ENCODE assay signal across 24 cellular contexts in genomic region chr13:76231522-76232167, GRCh38.
"Had no signal": no experiment of that assay in that cellular context is flagged by ENCODE, and none has a peak within 500 bp of the region (broad histone marks: within the 10 kb centered on the region; RNA-seq: fewer than 3 reads in every experiment).

No MANE protein-coding gene starts in this region.

- H3K4me3 ChIP-seq: cardiac muscle cell, tibial artery, vagina had no signal

- H3K27ac ChIP-seq: cardiac muscle cell, epithelial cell of prostate, foreskin keratinocyte, tibial artery, vagina had no signal

- H3K27ac Mint-ChIP-seq: activated CD4-positive, alpha-beta T cell treated with anti-CD3 and anti-CD28 coated beads, Interleukin-2, amount 10 ng/mL, durations not matched to agents 24 days and 14 days; activated CD8-positive, alpha-beta T cell treated with anti-CD3 and anti-CD28 coated beads, Interleukin-2, amount 10 ng/mL, durations not matched to agents 7 days and 5 days; activated naive CD8-positive, alpha-beta T cell; activated T-cell treated with anti-CD3 and anti-CD28 coated beads, Interleukin-2, amount 50 U/mL, for 72 hours; effector memory CD8-positive, alpha-beta T cell; progenitor cell of endocrine pancreas had no signal

- H3K9me3 Mint-ChIP-seq: activated CD4-positive, alpha-beta T cell treated with anti-CD3 and anti-CD28 coated beads, Interleukin-2, amount 10 ng/mL, durations not matched to agents 24 days and 14 days; activated T-cell treated with anti-CD3 and anti-CD28 coated beads, Interleukin-2, amount 50 U/mL, for 72 hours; effector memory CD8-positive, alpha-beta T cell had no signal

- DNase-seq: activated CD4-positive, alpha-beta T cell treated with anti-CD3 and anti-CD28 coated beads, Interleukin-2, amount 10 ng/mL, durations not matched to agents 24 days and 14 days; activated CD8-positive, alpha-beta memory T cell treated with anti-CD3 and anti-CD28 coated beads, Interleukin-2, amount 50 U/mL, for 4 hours; activated CD8-positive, alpha-beta T cell treated with anti-CD3 and anti-CD28 coated beads, Interleukin-2, amount 10 ng/mL, durations not matched to agents 7 days and 5 days; activated gamma-delta T cell; activated T-cell treated with anti-CD3 and anti-CD28 coated beads, Interleukin-2, amount 50 U/mL, for 72 hours; effector memory CD8-positive, alpha-beta T cell; glutamatergic neuron; hypothalamus; kidney; mammary epithelial cell; stimulated activated CD4-positive, alpha-beta T cell treated with anti-CD3 and anti-CD28 coated beads, Interleukin-12 subunit alpha, Interleukin-12 subunit beta, amount 100 ng/mL, for 4 hours; stimulated activated CD4-positive, alpha-beta T cell treated with anti-CD3 and anti-CD28 coated beads, Interleukin-2, amount 100 ng/mL, for 24 hours; stimulated activated naive CD8-positive, alpha-beta T cell treated with anti-CD3 and anti-CD28 coated beads, Interleukin-15, Interleukin-2, amounts not matched to agents 100 U/mL and 50 U/mL, for 24 hours; substantia nigra; T-helper 1 cell; T-helper 9 cell; tibial artery had no signal

- H3K4me3 Mint-ChIP-seq: activated CD4-positive, alpha-beta T cell treated with anti-CD3 and anti-CD28 coated beads, Interleukin-2, amount 10 ng/mL, durations not matched to agents 24 days and 14 days; activated CD8-positive, alpha-beta T cell treated with anti-CD3 and anti-CD28 coated beads, Interleukin-2, amount 10 ng/mL, durations not matched to agents 7 days and 5 days; activated naive CD8-positive, alpha-beta T cell; activated T-cell treated with anti-CD3 and anti-CD28 coated beads, Interleukin-2, amount 50 U/mL, for 72 hours; effector memory CD8-positive, alpha-beta T cell had no signal

- H3K36me3 ChIP-seq: cardiac muscle cell, tibial artery, vagina had no signal

- H3K9me3 ChIP-seq: tibial artery, vagina had no signal

- H3K36me3 Mint-ChIP-seq: activated naive CD8-positive, alpha-beta T cell had no signal

- H3K4me1 ChIP-seq: foreskin keratinocyte, tibial artery, vagina had no signal

- H3K27me3 Mint-ChIP-seq: activated CD4-positive, alpha-beta T cell treated with anti-CD3 and anti-CD28 coated beads, Interleukin-2, amount 10 ng/mL, durations not matched to agents 24 days and 14 days; effector memory CD8-positive, alpha-beta T cell; progenitor cell of endocrine pancreas had no signal

- ATAC-seq: activated CD8-positive, alpha-beta T cell treated with anti-CD3 and anti-CD28 coated beads, Interleukin-2, amount 10 ng/mL, durations not matched to agents 7 days and 5 days; activated T-cell treated with anti-CD3 and anti-CD28 coated beads, Interleukin-2, amount 50 U/mL, for 72 hours; effector memory CD8-positive, alpha-beta T cell; foreskin keratinocyte; left lobe of liver; stimulated activated naive CD8-positive, alpha-beta T cell treated with anti-CD3 and anti-CD28 coated beads, Interleukin-15, Interleukin-2, amounts not matched to agents 100 U/mL and 50 U/mL, for 24 hours had no signal

- H3K27me3 ChIP-seq: cardiac muscle cell, foreskin keratinocyte, tibial artery, vagina had no signal

- H3K4me1 Mint-ChIP-seq: activated CD4-positive, alpha-beta T cell treated with anti-CD3 and anti-CD28 coated beads, Interleukin-2, amount 10 ng/mL, durations not matched to agents 24 days and 14 days had no signal
